Comparison of ENCODE assay signal across 7 cellular contexts in genomic region chr9:108994695-108995094, GRCh38. TPM values are rescaled to one million over a fixed set of nuclear protein-coding genes. Genes with fewer than 3 reads are reported as not detected.
DNase-seq lines count a peak whose midpoint lies in the region; ATAC-seq lines count a peak whose summit lies in the region.

No MANE protein-coding gene starts in this region.

- no peaks in the 10 kb centered on the region for H3K36me3 Mint-ChIP-seq in activated T-helper 17 cell treated with anti-CD3 and anti-CD28 coated beads, Interleukin-2, amount 50 U/mL, for 72 hours (ENCODE audit: low read depth)
- H3K36me3 Mint-ChIP-seq in natural killer cell treated with Interleukin-12 subunit alpha and Interleukin-12 subunit beta and Interleukin-15 and Interleukin-18, amount 100 ng/mL, for 72 hours, result no peaks in the 10 kb centered on the region
- H3K36me3 Mint-ChIP-seq in activated T-cell treated with anti-CD3 and anti-CD28 coated beads, Interleukin-2, amount 50 U/mL, for 4 hours (ENCODE audit: insufficient read depth), result peaks cover 2% of the 10 kb centered on the region

- H3K4me3 Mint-ChIP-seq in activated T-helper 17 cell treated with anti-CD3 and anti-CD28 coated beads, Interleukin-2, amount 50 U/mL, for 72 hours, result no peak overlapping the region
- H3K4me3 Mint-ChIP-seq in natural killer cell treated with Interleukin-12 subunit alpha and Interleukin-12 subunit beta and Interleukin-15 and Interleukin-18, amount 100 ng/mL, for 72 hours, result no peak overlapping the region
- no peak overlapping the region for H3K4me3 Mint-ChIP-seq in activated T-cell treated with anti-CD3 and anti-CD28 coated beads, Interleukin-2, amount 50 U/mL, for 4 hours

- H3K4me1 Mint-ChIP-seq in activated T-helper 17 cell treated with anti-CD3 and anti-CD28 coated beads, Interleukin-2, amount 50 U/mL, for 72 hours, result no peaks in the 10 kb centered on the region
- peaks cover 6 to 7% of the 10 kb centered on the region in 2 donors for H3K4me1 Mint-ChIP-seq in natural killer cell treated with Interleukin-12 subunit alpha and Interleukin-12 subunit beta and Interleukin-15 and Interleukin-18, amount 100 ng/mL, for 72 hours (ENCODE audit: low read depth in 2 of 2)
- H3K4me1 Mint-ChIP-seq in activated T-cell treated with anti-CD3 and anti-CD28 coated beads, Interleukin-2, amount 50 U/mL, for 4 hours (ENCODE audit: low read depth), result peaks cover 6% of the 10 kb centered on the region

- H3K9me3 Mint-ChIP-seq in activated T-helper 17 cell treated with anti-CD3 and anti-CD28 coated beads, Interleukin-2, amount 50 U/mL, for 72 hours, result no peaks in the 10 kb centered on the region
- H3K9me3 Mint-ChIP-seq in natural killer cell treated with Interleukin-12 subunit alpha and Interleukin-12 subunit beta and Interleukin-15 and Interleukin-18, amount 100 ng/mL, for 72 hours, result no peaks in the 10 kb centered on the region
- H3K9me3 Mint-ChIP-seq in activated T-cell treated with anti-CD3 and anti-CD28 coated beads, Interleukin-2, amount 50 U/mL, for 4 hours, result no peaks in the 10 kb centered on the region

- ATAC-seq in GM19455 (IDR thresholded peaks at IDR 0.05; ENCODE audit: unreplicated experiment) (peak; percentile 80), HG03159 (IDR thresholded peaks at IDR 0.05; ENCODE audit: unreplicated experiment) (peak; percentile 98)
- peak; percentile 37 for ATAC-seq in activated T-helper 17 cell treated with anti-CD3 and anti-CD28 coated beads, Interleukin-2, amount 50 U/mL, for 72 hours (replicated peaks)
- peak; percentile 40 to 61 for ATAC-seq in natural killer cell treated with Interleukin-12 subunit alpha and Interleukin-12 subunit beta and Interleukin-15 and Interleukin-18, amount 100 ng/mL, for 72 hours
- ATAC-seq in activated T-cell treated with anti-CD3 and anti-CD28 coated beads, Interleukin-2, amount 50 U/mL, for 4 hours, result no peak

- H3K27ac Mint-ChIP-seq in activated T-helper 17 cell treated with anti-CD3 and anti-CD28 coated beads, Interleukin-2, amount 50 U/mL, for 72 hours, result no peak overlapping the region
- H3K27ac Mint-ChIP-seq in natural killer cell treated with Interleukin-12 subunit alpha and Interleukin-12 subunit beta and Interleukin-15 and Interleukin-18, amount 100 ng/mL, for 72 hours, result no peak overlapping the region

- H3K27me3 Mint-ChIP-seq in activated T-helper 17 cell treated with anti-CD3 and anti-CD28 coated beads, Interleukin-2, amount 50 U/mL, for 72 hours, result no peaks in the 10 kb centered on the region
- H3K27me3 Mint-ChIP-seq in natural killer cell treated with Interleukin-12 subunit alpha and Interleukin-12 subunit beta and Interleukin-15 and Interleukin-18, amount 100 ng/mL, for 72 hours, result no peaks in the 10 kb centered on the region
- H3K27me3 Mint-ChIP-seq in activated T-cell treated with anti-CD3 and anti-CD28 coated beads, Interleukin-2, amount 50 U/mL, for 4 hours (ENCODE audit: low read depth), result no peaks in the 10 kb centered on the region

- DNase-seq in natural killer cell treated with Interleukin-12 subunit alpha and Interleukin-12 subunit beta and Interleukin-15 and Interleukin-18, amount 100 ng/mL, for 72 hours (ENCODE audit: low spot score), result no peak
- DNase-seq in activated T-cell treated with anti-CD3 and anti-CD28 coated beads, Interleukin-2, amount 50 U/mL, for 4 hours, result no peak
- DNase-seq in DMS114 treated with DMSO at 0.1 percent for 48 hours (lab: John Stamatoyannopoulos, UW; ENCODE audit: unreplicated experiment), result no peak
- DNase-seq in NCI-H446 (lab: John Stamatoyannopoulos, UW), result no peak

RNA-seq across cellular contexts. Expression of gene CTNNAL1, which starts 18.6 kb away (rescaled TPM):
- total RNA-seq in activated T-helper 17 cell treated with anti-CD3 and anti-CD28 coated beads, Interleukin-2, amount 50 U/mL, for 72 hours, result 10 to 100 TPM; 24.4 to 25.7 TPM
- 10 to 100 TPM; 14.6 to 17.3 TPM for total RNA-seq in natural killer cell treated with Interleukin-12 subunit alpha and Interleukin-12 subunit beta and Interleukin-15 and Interleukin-18, amount 100 ng/mL, for 72 hours
- 1 to 10 TPM; 5.0 to 7.4 (median 5.6) TPM for total RNA-seq in activated T-cell treated with anti-CD3 and anti-CD28 coated beads, Interleukin-2, amount 50 U/mL, for 4 hours

Comparison
In these comparisons a context has a peak if more than half of its experiments do, and no peak if none do; other contexts are left out.
1. ATAC-seq: peak in GM19455 (single experiment), HG03159 (single experiment), activated T-helper 17 cell treated with anti-CD3 and anti-CD28 coated beads, Interleukin-2, amount 50 U/mL, for 72 hours (single experiment) and natural killer cell treated with Interleukin-12 subunit alpha and Interleukin-12 subunit beta and Interleukin-15 and Interleukin-18, amount 100 ng/mL, for 72 hours (2 of 2); none in activated T-cell treated with anti-CD3 and anti-CD28 coated beads, Interleukin-2, amount 50 U/mL, for 4 hours (0 of 2).